Comparison of ENCODE assay signal across 8 cellular contexts in the genomic region with DNA sequence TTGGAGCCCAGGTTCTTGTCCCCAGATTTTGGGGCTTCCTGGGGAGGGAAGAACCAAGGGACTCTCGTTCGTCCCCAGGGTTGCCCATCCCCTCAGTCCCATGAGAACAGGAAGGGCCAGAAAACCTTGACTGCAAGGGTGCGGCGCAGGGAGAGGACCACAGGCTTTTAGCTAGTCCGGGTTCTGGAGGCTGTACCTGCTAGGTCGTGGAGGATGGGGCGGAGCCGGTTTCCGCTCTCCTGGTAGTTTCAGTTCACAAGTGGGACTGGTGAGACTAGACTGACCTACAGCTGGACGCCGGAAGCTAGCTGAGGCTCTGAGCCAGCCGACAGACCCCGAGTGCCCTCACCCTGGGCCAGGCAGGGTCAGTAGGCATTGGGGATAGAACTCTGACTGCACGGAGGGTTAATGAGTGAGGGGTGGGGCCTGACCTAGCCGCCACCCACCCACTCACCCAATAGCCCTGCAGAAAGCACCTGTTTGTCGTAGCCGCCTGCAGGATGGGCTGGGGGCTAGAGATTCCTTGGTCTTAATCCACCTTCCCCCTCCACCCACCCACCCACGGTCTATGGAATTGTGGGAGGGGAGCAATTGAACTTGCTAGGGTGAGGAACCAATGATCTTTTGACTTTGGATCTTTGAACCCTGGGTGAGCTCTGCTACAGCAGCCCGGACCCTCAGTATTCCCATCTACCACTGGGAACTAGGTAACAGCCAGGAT. TPM values are rescaled to one million over a fixed set of nuclear protein-coding genes. Genes with fewer than 3 reads are reported as not detected.
DNase-seq lines count a peak whose midpoint lies in the region; ATAC-seq and TF ChIP-seq lines count a peak whose summit lies in the region.

No MANE protein-coding gene starts in this region.

- peak; percentile 11 for ATAC-seq in SK-N-SH treated with all-trans-retinoic acid at 6 μM for 48 hours
- no peak for ATAC-seq in GM18861 (IDR thresholded peaks at IDR 0.05; ENCODE audit: unreplicated experiment)

- peak; percentile 31 for DNase-seq in activated gamma-delta T cell treated with Interleukin-2 at 50 U/mL for 16 hours
- DNase-seq in activated gamma-delta T cell (lab: John Stamatoyannopoulos, UW) = no peak
- peak; percentile 70 for DNase-seq in dermis blood vessel endothelial cell
- DNase-seq in mucosa of gallbladder (ENCODE audit: low spot score) = peak; percentile 64
- no peak for DNase-seq in vagina (ENCODE audit: extremely low spot score in 2 of 2)
- no peak for DNase-seq in globus pallidus (ENCODE audit: low spot score)

- intact Hi-C loops in vagina (cut with DNase I) = loop anchor here (2.0 kb wide), 2 partner anchors 54 to 114 kb away; partner anchors contain the start of gene CSNK1E

- H3K27ac ChIP-seq in vagina = peak overlapping the region; percentile 100

- no peaks in the 10 kb centered on the region for H3K36me3 ChIP-seq in vagina

- H3K4me3 ChIP-seq in vagina = peak overlapping the region; percentile 85 to 90

- H3K4me1 ChIP-seq in vagina = peaks cover 45% of the 10 kb centered on the region

- TF ChIP-seq CTCF in vagina (IDR thresholded peaks at IDR 0.05) = no peak

- TF ChIP-seq POLR2A in vagina (IDR thresholded peaks at IDR 0.05) = no peak

- H3K9me3 ChIP-seq in vagina = no peaks in the 10 kb centered on the region

- no peaks in the 10 kb centered on the region for H3K27me3 ChIP-seq in vagina

TF ChIP-seq in SK-N-SH treated with all-trans-retinoic acid at 6 μM for 48 hours, 23 proteins besides CTCF, POLR2A, EP300 and RAD21:
- no peak for TF ChIP-seq PPARA (CRISPR knock-in tag; IDR thresholded peaks at IDR 0.05; ENCODE audit: borderline replicate concordance)
- TF ChIP-seq PATZ1 (CRISPR knock-in tag; IDR thresholded peaks at IDR 0.05; ENCODE audit: borderline replicate concordance) = no peak
- no peak for TF ChIP-seq ZNF565 (CRISPR knock-in tag; conservative IDR thresholded peaks at IDR 0.05; ENCODE audit: low read depth)
- no peak for TF ChIP-seq TOX (CRISPR knock-in tag; IDR thresholded peaks at IDR 0.05; ENCODE audit: borderline replicate concordance)
- TF ChIP-seq RARB (CRISPR knock-in tag; IDR thresholded peaks at IDR 0.05) = no peak
- TF ChIP-seq GLIS3 (CRISPR knock-in tag; IDR thresholded peaks at IDR 0.05) = no peak
- no peak for TF ChIP-seq BACH2 (CRISPR knock-in tag; IDR thresholded peaks at IDR 0.05; ENCODE audit: borderline replicate concordance)
- TF ChIP-seq SNAI2 (CRISPR knock-in tag; IDR thresholded peaks at IDR 0.05) = no peak
- TF ChIP-seq ISL1 (CRISPR knock-in tag; IDR thresholded peaks at IDR 0.05) = no peak
- no peak for TF ChIP-seq ARNTL (CRISPR knock-in tag; IDR thresholded peaks at IDR 0.05; ENCODE audit: borderline replicate concordance, low read depth)
- no peak for TF ChIP-seq TCF4 (CRISPR knock-in tag; IDR thresholded peaks at IDR 0.05; ENCODE audit: borderline replicate concordance)
- no peak for TF ChIP-seq CSDC2 (CRISPR knock-in tag; IDR thresholded peaks at IDR 0.05)
- TF ChIP-seq ZC3H10 (CRISPR knock-in tag; IDR thresholded peaks at IDR 0.05) = no peak
- no peak for TF ChIP-seq ZNF8 (CRISPR knock-in tag; IDR thresholded peaks at IDR 0.05)
- no peak for TF ChIP-seq CSRNP3 (CRISPR knock-in tag; IDR thresholded peaks at IDR 0.05)

RNA-seq across cellular contexts. Expression of gene MAFF, which starts 1.5 kb away (rescaled TPM):
- total RNA-seq in dermis blood vessel endothelial cell (96.3 and 164 TPM in 2 replicates), mucosa of gallbladder (34.4 TPM), vagina (90.6 TPM)

RNA-seq across cellular contexts. Expression of gene PLA2G6, which starts 21.6 kb away (rescaled TPM):
- 4.6 and 10.6 TPM in 2 replicates for total RNA-seq in dermis blood vessel endothelial cell
- 260 TPM for total RNA-seq in mucosa of gallbladder
- total RNA-seq in vagina = 35.8 TPM

Comparison
In these comparisons a context has a peak if more than half of its experiments do, and no peak if none do; other contexts are left out.
1. DNase-seq: peak in activated gamma-delta T cell treated with Interleukin-2 at 50 U/mL for 16 hours (single experiment), dermis blood vessel endothelial cell (single experiment) and mucosa of gallbladder (single experiment); none in activated gamma-delta T cell (single experiment), vagina (0 of 2) and globus pallidus (single experiment).